8 cellular contexts compared by ENCODE assay signal in genomic region chr17:3893720-3894116, GRCh38. TPM values are rescaled to one million over a fixed set of nuclear protein-coding genes. Genes with fewer than 3 reads are reported as not detected.
DNase-seq lines count a peak whose midpoint lies in the region; ATAC-seq and TF ChIP-seq lines count a peak whose summit lies in the region.

No MANE protein-coding gene starts in this region.

- peak overlapping the region; percentile 83 to 93 (median 89) for H3K27ac ChIP-seq in thyroid gland

- no peak for TF ChIP-seq CTCF in thyroid gland (IDR thresholded peaks at IDR 0.05)

- H3K36me3 ChIP-seq in adipocyte (ENCODE audit: control insufficient read depth, insufficient read depth, low read length, severe bottlenecking) (no peaks in the 10 kb centered on the region), thyroid gland (no peaks in the 10 kb centered on the region)

- peak overlapping the region; percentile 61 for H3K9ac ChIP-seq in adipocyte (ENCODE audit: low read length)

- WGBS in thyroid gland, 2 donors: 72 to 77% methylated on average over 7 of the region's 7 CpGs

- no peaks in the 10 kb centered on the region for H3K27me3 Mint-ChIP-seq in activated T-cell treated with anti-CD3 and anti-CD28 coated beads, Interleukin-2, amount 50 U/mL, for 72 hours (ENCODE audit: low read depth)
- no peaks in the 10 kb centered on the region for H3K27me3 Mint-ChIP-seq in memory B cell

- H3K4me3 ChIP-seq in adipocyte (ENCODE audit: low read length) (peak overlapping the region; percentile 78), thyroid gland (replicated peaks in 1 of 3) (peak overlapping the region in 1 of 3 donors; percentile 68)

- no peaks in the 10 kb centered on the region for H3K27me3 ChIP-seq in adipocyte (replicated peaks; ENCODE audit: control insufficient read depth, insufficient read depth, low read length)
- H3K27me3 ChIP-seq in thyroid gland: no peaks in the 10 kb centered on the region

- H3K9me3 ChIP-seq in adipocyte (ENCODE audit: control insufficient read depth, low read length) (no peaks in the 10 kb centered on the region), thyroid gland (no peaks in the 10 kb centered on the region)

- peaks cover 34% of the 10 kb centered on the region for H3K4me1 Mint-ChIP-seq in activated T-cell treated with anti-CD3 and anti-CD28 coated beads, Interleukin-2, amount 50 U/mL, for 72 hours (ENCODE audit: low read depth)
- H3K4me1 Mint-ChIP-seq in memory B cell: peaks cover 35% of the 10 kb centered on the region

- peak overlapping the region; percentile 66 for H3K27ac Mint-ChIP-seq in activated T-cell treated with anti-CD3 and anti-CD28 coated beads, Interleukin-2, amount 50 U/mL, for 72 hours
- peak overlapping the region; percentile 82 for H3K27ac Mint-ChIP-seq in memory B cell

- intact Hi-C loops in thyroid gland (cut with DNase I): no loop called here

- ATAC-seq in activated T-cell treated with anti-CD3 and anti-CD28 coated beads, Interleukin-2, amount 50 U/mL, for 72 hours (replicated peaks in 1 of 2): no peak
- ATAC-seq in memory B cell (ENCODE audit: low read depth): no peak

- DNase-seq in activated T-cell treated with anti-CD3 and anti-CD28 coated beads, Interleukin-2, amount 50 U/mL, for 72 hours: no peak
- no peak for DNase-seq in activated T-cell treated with anti-CD3 and anti-CD28 coated beads, Interleukin-2, amount 50 U/mL, for 1 hour
- DNase-seq in adipocyte (ENCODE audit: low read depth): no peak
- no peak for DNase-seq in memory B cell (ENCODE audit: low spot score in 2 of 2)
- DNase-seq in thyroid gland: no peak
- DNase-seq in AG20443 (ENCODE audit: low spot score): no peak
- DNase-seq in DMS 273 (lab: John Stamatoyannopoulos, UW; ENCODE audit: unreplicated experiment): no peak
- no peak for DNase-seq in globus pallidus (ENCODE audit: low spot score)

- TF ChIP-seq POLR2A in thyroid gland (IDR thresholded peaks at IDR 0.05): no peak

- H3K4me3 Mint-ChIP-seq in activated T-cell treated with anti-CD3 and anti-CD28 coated beads, Interleukin-2, amount 50 U/mL, for 72 hours: peak overlapping the region; percentile 86 to 88
- peak overlapping the region; percentile 88 for H3K4me3 Mint-ChIP-seq in memory B cell

- no peaks in the 10 kb centered on the region for H3K9me3 Mint-ChIP-seq in activated T-cell treated with anti-CD3 and anti-CD28 coated beads, Interleukin-2, amount 50 U/mL, for 72 hours
- H3K9me3 Mint-ChIP-seq in memory B cell: no peaks in the 10 kb centered on the region

- no peaks in the 10 kb centered on the region for H3K36me3 Mint-ChIP-seq in activated T-cell treated with anti-CD3 and anti-CD28 coated beads, Interleukin-2, amount 50 U/mL, for 72 hours (ENCODE audit: insufficient read depth in 2 of 2)
- no peaks in the 10 kb centered on the region for H3K36me3 Mint-ChIP-seq in memory B cell

- H3K4me1 ChIP-seq in adipocyte (ENCODE audit: control insufficient read depth, insufficient read depth, low read length) (peaks cover 55% of the 10 kb centered on the region), thyroid gland (peaks cover 54 to 67% of the 10 kb centered on the region in 2 donors)

RNA-seq across cellular contexts. Expression of gene CAMKK1, which starts 0.9 kb away (rescaled TPM):
- total RNA-seq in activated T-cell treated with anti-CD3 and anti-CD28 coated beads, Interleukin-2, amount 50 U/mL, for 72 hours: 1 to 10 TPM; 2.2 to 2.6 TPM
- 10 to 100 TPM in 1 of 4 donors, 1 to 10 TPM in 3; 5.9 to 10.1 (median 7.9) TPM for total RNA-seq in thyroid gland

RNA-seq across cellular contexts. Expression of gene P2RX1, which starts 22.5 kb away (rescaled TPM):
- total RNA-seq in activated T-cell treated with anti-CD3 and anti-CD28 coated beads, Interleukin-2, amount 50 U/mL, for 72 hours: 1 to 10 TPM; 1.6 to 2.3 TPM
- total RNA-seq in thyroid gland: under 1 TPM in 3 of 4 donors, not detected in 1; 0.11 to 0.54 (median 0.21) TPM

RNA-seq across cellular contexts. Expression of gene NCBP3, which starts 47.7 kb away (rescaled TPM):
- 10 to 100 TPM; 65.1 to 65.8 TPM for total RNA-seq in activated T-cell treated with anti-CD3 and anti-CD28 coated beads, Interleukin-2, amount 50 U/mL, for 72 hours
- 100 to 1,000 TPM in 1 of 4 donors, 10 to 100 TPM in 3; 28.4 to 265 (median 36.1) TPM for total RNA-seq in thyroid gland
